Comparison of ENCODE assay signal across 1 cellular context in genomic region chr22:19998991-19999820, GRCh38.
TF ChIP-seq lines count a peak whose summit lies in the region.

No MANE protein-coding gene starts in this region.

TF ChIP-seq in H1, 55 proteins besides CTCF, POLR2A, EP300 and RAD21:
- no peak for TF ChIP-seq TCF12 (IDR thresholded peaks at IDR 0.05; ENCODE audit: low read depth, low read length)
- TF ChIP-seq BCL11A (IDR thresholded peaks at IDR 0.05; ENCODE audit: low read depth in 2 of 2, low read length in 2 of 2) = no peak
- no peak for TF ChIP-seq NRF1 (IDR thresholded peaks at IDR 0.05; ENCODE audit: low read depth, low read length)
- TF ChIP-seq SP1 (IDR thresholded peaks at IDR 0.05; ENCODE audit: low read depth, low read length) = no peak
- no peak for TF ChIP-seq MAX (IDR thresholded peaks at IDR 0.05)
- no peak for TF ChIP-seq SIN3A (conservative IDR thresholded peaks at IDR 0.05 in 1 of 2, IDR thresholded peaks at IDR 0.05 in 1 of 2; ENCODE audit: low read depth in 1 of 2, low read length in 2 of 2)
- no peak for TF ChIP-seq TAF7 (optimal IDR thresholded peaks at IDR 0.05; ENCODE audit: borderline replicate concordance, low read depth, low read length)
TF ChIP-seq in H1: peak in this region for 0.
